In the genomic region with DNA sequence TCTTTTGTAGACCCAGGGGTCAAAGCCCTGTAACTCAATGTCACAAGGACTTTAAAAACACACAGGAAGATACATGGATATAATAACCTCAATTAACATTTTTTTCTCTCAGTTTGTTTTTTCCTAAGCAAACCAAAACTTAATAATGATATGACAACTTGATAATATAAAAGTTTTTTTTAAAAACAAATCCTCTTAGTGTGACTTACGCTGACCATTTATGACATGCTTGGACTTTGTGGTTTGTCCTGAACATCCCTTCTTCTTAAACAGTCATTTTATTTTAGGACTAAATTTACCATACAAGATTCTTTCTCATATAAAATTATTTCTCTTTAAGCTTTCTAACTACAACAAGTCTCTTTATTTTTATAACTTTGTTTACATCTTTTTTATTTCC, we compare ENCODE assay signal across 12 cellular contexts. TPM values are rescaled to one million over a fixed set of nuclear protein-coding genes. Genes with fewer than 3 reads are reported as not detected.
A peak's percentile ranks its signal among the peaks of the same experiment; 100 is the strongest.
DNase-seq lines count a peak whose midpoint lies in the region; ATAC-seq and TF ChIP-seq lines count a peak whose summit lies in the region.
"Had no signal": no experiment of that assay in that cellular context is flagged by ENCODE, and none has a peak within 500 bp of the region (broad histone marks: within the 10 kb centered on the region; RNA-seq: fewer than 3 reads in every experiment).

No MANE protein-coding gene starts in this region.

- DNase-seq in G401 (ENCODE audit: low spot score) (peak; percentile 1), LHCN-M2 (ENCODE audit: low read depth) (peak; percentile 43), cardiac fibroblast (ENCODE audit: low read depth in 2 of 2) (peak; percentile 2 to 36), kidney tubule cell (ENCODE audit: low spot score) (peak; percentile 39), transverse colon (no peak), NCI-H128 (lab: John Stamatoyannopoulos, UW; ENCODE audit: unreplicated experiment) (no peak)
- DNase-seq: CD4-positive, alpha-beta memory T cell; Karpas-422; NCI-H345; thyroid gland had no signal

- H3K27ac ChIP-seq in transverse colon: no peak overlapping the region
- H3K27ac ChIP-seq: thyroid gland had no signal

- H3K9me3 ChIP-seq in transverse colon: peaks cover 0 to 5% of the 10 kb centered on the region in 2 donors
- H3K9me3 ChIP-seq: thyroid gland had no signal

- in situ Hi-C loops in G401 (cut with HindIII; ENCODE audit: low sequenced_read_pairs): no loop called here
- in situ Hi-C loops in transverse colon (cut with MboI; ENCODE audit: low pct_ligation_motif_present in 1 of 4, low pct_unique_long_range_greater_than_20kb in 1 of 4, low sequenced_read_pairs in 3 of 4): no loop called here

- H3K4me3 ChIP-seq in cardiac fibroblast (replicated peaks in 1 of 2; ENCODE audit: low read depth in 2 of 2, low read length in 2 of 2): no peak overlapping the region
- H3K4me3 ChIP-seq in transverse colon: no peak overlapping the region
- H3K4me3 ChIP-seq: thyroid gland had no signal

- no peak for TF ChIP-seq EP300 in transverse colon (IDR thresholded peaks at IDR 0.05; ENCODE audit: low read depth)

- TF ChIP-seq POLR2A in transverse colon (IDR thresholded peaks at IDR 0.05): no peak

- H3K4me1 ChIP-seq in transverse colon: peaks cover 6 to 61% (median 34%) of the 10 kb centered on the region in 4 donors

- H3K27me3 ChIP-seq in transverse colon: no peaks in the 10 kb centered on the region
- H3K27me3 ChIP-seq: thyroid gland had no signal

- TF ChIP-seq CTCF in cardiac fibroblast (IDR thresholded peaks at IDR 0.05; ENCODE audit: low read depth, low read length) (no peak), transverse colon (IDR thresholded peaks at IDR 0.05) (no peak)

- no peaks in the 10 kb centered on the region for H3K36me3 ChIP-seq in transverse colon
- H3K36me3 ChIP-seq: thyroid gland had no signal

- 54 to 86% methylated on average over 1 of the region's 1 CpG for WGBS in transverse colon (ENCODE audit: low coverage in 1 of 2), 2 donors

- intact Hi-C loops in transverse colon (cut with DNase I; ENCODE audit: low total_unique reads): no loop called here

- no peak for ATAC-seq in HG03378 (IDR thresholded peaks at IDR 0.05; ENCODE audit: unreplicated experiment)

RNA-seq across cellular contexts. Expression of a gene that starts 25.4 kb away (rescaled TPM):
- not detected in 2 replicates for total RNA-seq in G401 (2014; rRNA removed; shearing (Covaris generic))
- not detected in 2 replicates for total RNA-seq in LHCN-M2 (2014; rRNA removed)
- not detected for polyA plus RNA-seq in LHCN-M2 (2012)
- 100 to 1,000 TPM; 243 to 431 (median 364) TPM for total RNA-seq in transverse colon
- total RNA-seq: CD4-positive, alpha-beta memory T cell; osteoblast had no signal
- polyA plus RNA-seq: CD4-positive, alpha-beta memory T cell had no signal

Comparison
In these comparisons a context has a peak if more than half of its experiments do, and no peak if none do; other contexts are left out.
1. DNase-seq: peak in G401 (single experiment), LHCN-M2 (single experiment), cardiac fibroblast (2 of 2) and kidney tubule cell (single experiment); none in transverse colon (single experiment) and NCI-H128 (single experiment).
2. RNA of a gene that starts 25.4 kb away (total RNA-seq): 243 to 431 TPM in transverse colon; not detected in G401 and not detected in LHCN-M2; every median in the first group is over 100 times any median in the second.